Comparison of ENCODE assay signal across 1 cellular context in the genomic region with DNA sequence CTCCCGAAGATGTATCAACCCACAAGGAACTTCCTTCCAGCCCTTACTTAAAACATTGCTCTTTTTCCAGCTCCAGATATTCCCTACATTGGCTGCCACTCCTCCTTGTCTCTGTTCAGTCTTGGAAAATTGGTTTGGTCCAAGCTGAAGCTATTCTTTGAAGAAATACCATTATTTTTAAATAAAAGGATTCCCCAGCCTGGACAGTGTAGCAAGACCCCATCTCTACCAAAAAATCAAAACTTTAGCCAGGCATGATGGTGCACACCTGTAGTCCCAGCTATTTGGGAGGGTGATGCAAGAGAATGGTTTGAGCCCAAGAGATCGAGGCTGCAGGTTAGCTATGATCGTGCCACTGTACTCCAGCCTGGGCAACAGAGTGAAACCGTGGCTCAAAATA.
A peak's percentile ranks its signal among the peaks of the same experiment; 100 is the strongest.
TF ChIP-seq lines count a peak whose summit lies in the region.

No MANE protein-coding gene starts in this region.

TF ChIP-seq in HepG2, 621 proteins besides CTCF, POLR2A, EP300 and RAD21:
- TF ChIP-seq, protein P1, sequence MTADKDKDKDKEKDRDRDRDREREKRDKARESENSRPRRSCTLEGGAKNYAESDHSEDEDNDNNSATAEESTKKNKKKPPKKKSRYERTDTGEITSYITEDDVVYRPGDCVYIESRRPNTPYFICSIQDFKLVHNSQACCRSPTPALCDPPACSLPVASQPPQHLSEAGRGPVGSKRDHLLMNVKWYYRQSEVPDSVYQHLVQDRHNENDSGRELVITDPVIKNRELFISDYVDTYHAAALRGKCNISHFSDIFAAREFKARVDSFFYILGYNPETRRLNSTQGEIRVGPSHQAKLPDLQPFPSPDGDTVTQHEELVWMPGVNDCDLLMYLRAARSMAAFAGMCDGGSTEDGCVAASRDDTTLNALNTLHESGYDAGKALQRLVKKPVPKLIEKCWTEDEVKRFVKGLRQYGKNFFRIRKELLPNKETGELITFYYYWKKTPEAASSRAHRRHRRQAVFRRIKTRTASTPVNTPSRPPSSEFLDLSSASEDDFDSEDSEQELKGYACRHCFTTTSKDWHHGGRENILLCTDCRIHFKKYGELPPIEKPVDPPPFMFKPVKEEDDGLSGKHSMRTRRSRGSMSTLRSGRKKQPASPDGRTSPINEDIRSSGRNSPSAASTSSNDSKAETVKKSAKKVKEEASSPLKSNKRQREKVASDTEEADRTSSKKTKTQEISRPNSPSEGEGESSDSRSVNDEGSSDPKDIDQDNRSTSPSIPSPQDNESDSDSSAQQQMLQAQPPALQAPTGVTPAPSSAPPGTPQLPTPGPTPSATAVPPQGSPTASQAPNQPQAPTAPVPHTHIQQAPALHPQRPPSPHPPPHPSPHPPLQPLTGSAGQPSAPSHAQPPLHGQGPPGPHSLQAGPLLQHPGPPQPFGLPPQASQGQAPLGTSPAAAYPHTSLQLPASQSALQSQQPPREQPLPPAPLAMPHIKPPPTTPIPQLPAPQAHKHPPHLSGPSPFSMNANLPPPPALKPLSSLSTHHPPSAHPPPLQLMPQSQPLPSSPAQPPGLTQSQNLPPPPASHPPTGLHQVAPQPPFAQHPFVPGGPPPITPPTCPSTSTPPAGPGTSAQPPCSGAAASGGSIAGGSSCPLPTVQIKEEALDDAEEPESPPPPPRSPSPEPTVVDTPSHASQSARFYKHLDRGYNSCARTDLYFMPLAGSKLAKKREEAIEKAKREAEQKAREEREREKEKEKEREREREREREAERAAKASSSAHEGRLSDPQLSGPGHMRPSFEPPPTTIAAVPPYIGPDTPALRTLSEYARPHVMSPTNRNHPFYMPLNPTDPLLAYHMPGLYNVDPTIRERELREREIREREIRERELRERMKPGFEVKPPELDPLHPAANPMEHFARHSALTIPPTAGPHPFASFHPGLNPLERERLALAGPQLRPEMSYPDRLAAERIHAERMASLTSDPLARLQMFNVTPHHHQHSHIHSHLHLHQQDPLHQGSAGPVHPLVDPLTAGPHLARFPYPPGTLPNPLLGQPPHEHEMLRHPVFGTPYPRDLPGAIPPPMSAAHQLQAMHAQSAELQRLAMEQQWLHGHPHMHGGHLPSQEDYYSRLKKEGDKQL (CRISPR knock-in tag; IDR thresholded peaks at IDR 0.05; ENCODE audit: low read depth), result no peak
- peak; percentile 78 for TF ChIP-seq ZNF121 (CRISPR knock-in tag; IDR thresholded peaks at IDR 0.05)
